Comparison of ENCODE assay signal across 16 cellular contexts in the genomic region with DNA sequence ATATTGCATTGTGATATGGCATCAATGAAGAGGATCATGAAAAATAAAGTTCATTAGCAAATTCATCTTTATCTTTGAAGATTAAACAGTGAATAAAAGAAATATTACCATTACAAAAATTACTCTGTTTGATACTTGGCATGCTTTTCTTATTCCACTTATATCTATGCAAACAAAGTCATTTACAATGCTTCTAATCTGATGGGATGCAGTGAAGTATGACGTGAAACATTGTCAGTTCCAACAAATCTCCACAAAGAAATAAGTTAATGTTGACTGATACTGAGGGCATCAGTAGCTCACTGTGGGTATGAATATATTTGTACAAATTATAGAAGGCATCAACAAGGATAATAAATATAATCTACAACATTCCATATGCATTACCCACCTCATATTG.
DNase-seq lines count a peak whose midpoint lies in the region.
"Had no signal": no experiment of that assay in that cellular context is flagged by ENCODE, and none has a peak within 500 bp of the region (broad histone marks: within the 10 kb centered on the region; RNA-seq: fewer than 3 reads in every experiment).

No MANE protein-coding gene starts in this region.

- DNase-seq in DMS79 treated with DMSO at 0.1 percent for 48 hours (lab: John Stamatoyannopoulos, UW) (peak; percentile 23), DMS79 (lab: John Stamatoyannopoulos, UW) (no peak), NCI-H526 treated with DMSO at 0.1 percent for 48 hours (lab: John Stamatoyannopoulos, UW) (peak; percentile 21), DMS153 treated with DMSO at 0.1 percent for 48 hours (lab: John Stamatoyannopoulos, UW; ENCODE audit: unreplicated experiment) (no peak), NCI-H2171 treated with DMSO at 0.1 percent for 48 hours (lab: John Stamatoyannopoulos, UW) (no peak)
- DNase-seq: 8988T; ACHN; BE2C; C1 segment of cervical spinal cord; CD4-positive, alpha-beta memory T cell; CD4-positive, CD25-positive, alpha-beta regulatory T cell; CD8-positive, alpha-beta memory T cell; COR-L47; DMS 273 treated with DMSO at 0.1 percent for 48 hours; DMS153; GF-D8 had no signal

Comparison
In these comparisons a context has a peak if more than half of its experiments do, and no peak if none do; other contexts are left out.
1. DNase-seq: peak in DMS79 treated with DMSO at 0.1 percent for 48 hours (single experiment) and NCI-H526 treated with DMSO at 0.1 percent for 48 hours (single experiment); none in DMS79 (single experiment), DMS153 treated with DMSO at 0.1 percent for 48 hours (single experiment) and NCI-H2171 treated with DMSO at 0.1 percent for 48 hours (single experiment).